Comparison of ENCODE assay signal across 24 cellular contexts in the genomic region with DNA sequence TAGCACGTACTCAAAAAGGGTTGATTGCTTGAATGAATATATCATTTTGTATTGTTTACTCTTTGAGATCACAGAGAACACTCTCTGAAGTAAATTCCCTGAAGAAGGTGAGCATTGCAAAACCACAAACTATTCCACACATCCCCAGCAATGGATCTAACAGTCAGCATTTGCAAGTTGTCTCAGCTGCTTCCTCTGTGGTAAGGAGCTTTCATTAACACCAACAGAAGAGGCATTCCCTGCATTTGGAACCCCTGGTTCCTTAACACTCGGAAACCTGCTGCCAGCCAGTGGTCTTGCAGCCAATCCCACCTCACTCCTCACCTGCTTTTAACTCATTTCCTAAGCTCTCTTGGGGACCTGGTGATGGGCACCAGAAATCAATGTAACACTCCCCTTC.
DNase-seq lines count a peak whose midpoint lies in the region; ATAC-seq, FAIRE-seq and TF ChIP-seq lines count a peak whose summit lies in the region.
"Had no signal": no experiment of that assay in that cellular context is flagged by ENCODE, and none has a peak within 500 bp of the region (broad histone marks: within the 10 kb centered on the region; RNA-seq: fewer than 3 reads in every experiment).

No MANE protein-coding gene starts in this region.

- no peaks in the 10 kb centered on the region for H4K20me1 ChIP-seq in IMR-90 (ENCODE audit: insufficient read depth, low read length)

- H2BK20ac ChIP-seq in IMR-90 (ENCODE audit: low read depth, low read length), result no peak overlapping the region

- H3K4me1 ChIP-seq in IMR-90 (ENCODE audit: control insufficient read depth, insufficient read depth, low read length), result peaks cover 6% of the 10 kb centered on the region
- H3K4me1 ChIP-seq: Caco-2 had no signal

- H2BK120ac ChIP-seq in IMR-90 (ENCODE audit: low read depth, low read length), result no peak overlapping the region

- no peak overlapping the region; the same call in 1 of the 2 replicates for H3K4me2 ChIP-seq in IMR-90 (ENCODE audit: low read depth, low read length)
- H3K4me2 ChIP-seq: SK-N-SH had no signal

- no peaks in the 10 kb centered on the region for H3K27me3 Mint-ChIP-seq in nephron (ENCODE audit: low read depth)

- no peaks in the 10 kb centered on the region for H3K79me1 ChIP-seq in IMR-90 (ENCODE audit: low read depth in 1 of 2, low read length in 2 of 2)

- H4K8ac ChIP-seq in IMR-90 (ENCODE audit: low read depth in 2 of 2, low read length in 2 of 2), result no peak overlapping the region

- dilution Hi-C loops in IMR-90 (cut with HindIII; ENCODE audit: low sequenced_read_pairs, unreplicated experiment), result no loop called here

- H3K4ac ChIP-seq in IMR-90 (ENCODE audit: low read depth, low read length), result no peak overlapping the region

- H3K56ac ChIP-seq in IMR-90 (ENCODE audit: extremely low read depth, insufficient read depth, low read length), result no peak overlapping the region

- no peak for TF ChIP-seq POLR2A in IMR-90 (IDR thresholded peaks at IDR 0.05; ENCODE audit: low read depth, low read length)

- H3K4me3 ChIP-seq in IMR-90 (ENCODE audit: insufficient read depth, low read depth, low read length) (no peak overlapping the region), bronchial epithelial cell (ENCODE audit: low read depth, low read length) (no peak overlapping the region)
- H3K4me3 ChIP-seq: esophagus muscularis mucosa had no signal

- no peaks in the 10 kb centered on the region for H3K36me3 Mint-ChIP-seq in nephron (ENCODE audit: low read depth)
- H3K36me3 Mint-ChIP-seq: activated CD8-positive, alpha-beta memory T cell treated with anti-CD3 and anti-CD28 coated beads, Interleukin-2, amount 10 ng/mL, durations not matched to agents 7 days and 5 days; natural killer cell had no signal

- H3K9me1 ChIP-seq in IMR-90 (ENCODE audit: insufficient read depth, low read length), result no peaks in the 10 kb centered on the region

- no peak for TF ChIP-seq RAD21 in IMR-90 (IDR thresholded peaks at IDR 0.05; ENCODE audit: low read length)

- no peak overlapping the region for H3K4me3 Mint-ChIP-seq in nephron
- H3K4me3 Mint-ChIP-seq: activated CD8-positive, alpha-beta memory T cell treated with anti-CD3 and anti-CD28 coated beads, Interleukin-2, amount 10 ng/mL, durations not matched to agents 7 days and 5 days; central memory CD8-positive, alpha-beta T cell; HFFc6; natural killer cell had no signal

- POLR2A ChIA-PET in IMR-90 (lab: Charles Lee; ENCODE audit: unreplicated experiment), result interaction anchor here (1.0 kb wide), 1 partner anchor 10 kb away, joined by 4 read pairs; no protein-coding TSS in a partner anchor

- no peak overlapping the region for H4K91ac ChIP-seq in IMR-90 (ENCODE audit: insufficient read depth, low read depth, low read length)

- H3K36me3 ChIP-seq in IMR-90 (ENCODE audit: control insufficient read depth, insufficient read depth, low read length) (no peaks in the 10 kb centered on the region), bronchial epithelial cell (ENCODE audit: control insufficient read depth, insufficient read depth, low read length) (no peaks in the 10 kb centered on the region)
- H3K36me3 ChIP-seq: esophagus muscularis mucosa had no signal

- no peak overlapping the region for H2BK5ac ChIP-seq in IMR-90 (ENCODE audit: low read depth, low read length, poor library complexity, severe bottlenecking)

- H2AK5ac ChIP-seq in IMR-90 (ENCODE audit: low read depth, low read length), result no peak overlapping the region

- DNase-seq in D721Med (ENCODE audit: insufficient read length, low spot score), result no peak
- no peak for DNase-seq in IMR-90
- DNase-seq in bronchial epithelial cell (ENCODE audit: low read depth), result peak; percentile 88
- DNase-seq in NK-92 treated with Interleukin-12 subunit alpha and Interleukin-12 subunit beta, amount 100 ng/mL, for 24 hours (lab: John Stamatoyannopoulos, UW), result no peak
- DNase-seq in NCI-H526 (lab: John Stamatoyannopoulos, UW), result no peak
- no peak for DNase-seq in MV-4-11 (lab: John Stamatoyannopoulos, UW)
- DNase-seq: activated CD4-positive, alpha-beta T cell treated with anti-CD3 and anti-CD28 coated beads for 4 hours; activated CD8-positive, alpha-beta memory T cell treated with anti-CD3 and anti-CD28 coated beads, Interleukin-2, amount 10 ng/mL, durations not matched to agents 7 days and 5 days; Caco-2; HFFc6; mammary epithelial cell; natural killer cell; NCI-H1694 treated with DMSO at 0.1 percent for 48 hours; NCI-H524 treated with DMSO at 0.1 percent for 48 hours; PC-3; SK-N-SH; small intestine; stimulated activated CD8-positive, alpha-beta memory T cell treated with anti-CD3 and anti-CD28 coated beads, Interleukin-4, amount 100 ng/mL, for 48 hours; substantia nigra had no signal

- H2BK15ac ChIP-seq in IMR-90 (ENCODE audit: low read depth, low read length), result no peak overlapping the region; the same call in 2 of the 3 replicates

- H3K27ac ChIP-seq in IMR-90 (ENCODE audit: insufficient read depth, low read length), result no peak overlapping the region
- H3K27ac ChIP-seq: esophagus muscularis mucosa had no signal

- intact Hi-C loops in IMR-90 (cut with micrococcal nuclease), result no loop called here

- TF ChIP-seq CTCF in D721Med (IDR thresholded peaks at IDR 0.05; ENCODE audit: insufficient read depth, missing control alignments) (no peak), IMR-90 (conservative IDR thresholded peaks at IDR 0.05; ENCODE audit: low read depth, low read length) (no peak), bronchial epithelial cell (IDR thresholded peaks at IDR 0.05; ENCODE audit: insufficient read depth, low read length, severe bottlenecking) (no peak), nephron (IDR thresholded peaks at IDR 0.05; ENCODE audit: unreplicated experiment in 3 of 3) (no peak)

- ATAC-seq in IMR-90 (ENCODE audit: low read depth) (no peak), GM18858 (IDR thresholded peaks at IDR 0.05; ENCODE audit: unreplicated experiment) (no peak)
- ATAC-seq: activated CD8-positive, alpha-beta memory T cell treated with anti-CD3 and anti-CD28 coated beads, Interleukin-2, amount 10 ng/mL, durations not matched to agents 7 days and 5 days; PC-3 had no signal

- no peak overlapping the region for H2AFZ ChIP-seq in IMR-90 (replicated peaks; ENCODE audit: low read length, poor library complexity)

- H3K23ac ChIP-seq in IMR-90 (ENCODE audit: low read depth, low read length), result no peak overlapping the region

- H4K5ac ChIP-seq in IMR-90 (ENCODE audit: low read depth, low read length), result no peak overlapping the region

- H2AK9ac ChIP-seq in IMR-90 (replicated peaks; ENCODE audit: low read depth, low read length, poor library complexity), result no peak overlapping the region

- in situ Hi-C loops in IMR-90 (cut with MboI; ENCODE audit: low sequenced_read_pairs), result no loop called here

- H3K27me3 ChIP-seq in IMR-90 (ENCODE audit: control insufficient read depth, insufficient read depth, low read length) (no peaks in the 10 kb centered on the region), bronchial epithelial cell (ENCODE audit: control insufficient read depth, insufficient read depth, low read length) (no peaks in the 10 kb centered on the region)
- H3K27me3 ChIP-seq: esophagus muscularis mucosa had no signal

- CTCF ChIA-PET in IMR-90 (lab: Yijun Ruan, JAX), result interaction anchor here (0.6 kb wide), 1 partner anchor 995 kb away, joined by 3 read pairs; no protein-coding TSS in a partner anchor

- H3K18ac ChIP-seq in IMR-90 (ENCODE audit: low read depth, low read length), result no peak overlapping the region

- WGBS in IMR-90 (ENCODE audit: extremely low coverage in 2 of 2, insufficient read length in 1 of 2), 2 experiments, result 90% methylated on average over 1 of the region's 2 CpGs; no CpG with 5 or more reads in 1 of the 2 experiments

- no peak overlapping the region for H3K9ac ChIP-seq in IMR-90 (ENCODE audit: low read depth, low read length)
- H3K9ac ChIP-seq: SK-N-SH had no signal

- H3K27ac Mint-ChIP-seq in nephron, result peak overlapping the region in 2 of 3 experiments; percentile 69 to 84
- H3K27ac Mint-ChIP-seq: activated CD8-positive, alpha-beta memory T cell treated with anti-CD3 and anti-CD28 coated beads, Interleukin-2, amount 10 ng/mL, durations not matched to agents 7 days and 5 days; activated T-helper 2 cell treated with anti-CD3 and anti-CD28 coated beads, Interferon-gamma antibody, Interleukin-2, Interleukin-4, amounts not matched to agents 10 μg/mL and 5 μg/mL and 100 μg/mL, durations not matched to agents 14 hours and 24 hours and 36 hours; HFFc6; natural killer cell had no signal

- FAIRE-seq in D721Med (lab: Jason Lieb, UNC) (peak; percentile 29), bronchial epithelial cell (lab: Jason Lieb, UNC) (no peak)
- FAIRE-seq: small intestine had no signal

- no TSS peak for BruUV-seq in IMR-90 (replicated peaks; lab: Mats Ljungman, UMichigan)

- no peaks in the 10 kb centered on the region for H3K9me3 ChIP-seq in IMR-90 (ENCODE audit: control insufficient read depth, insufficient read depth, low read length)
- H3K9me3 ChIP-seq: Caco-2, esophagus muscularis mucosa, SK-N-SH had no signal

- peaks cover 49% of the 10 kb centered on the region for H3K4me1 Mint-ChIP-seq in nephron
- H3K4me1 Mint-ChIP-seq: central memory CD8-positive, alpha-beta T cell; natural killer cell had no signal

- H3K14ac ChIP-seq in IMR-90 (replicated peaks; ENCODE audit: low read depth, low read length), result 0 out of 2 replicates have a peak overlapping the region, but pooled peaks have one; percentile 7

- no peaks in the 10 kb centered on the region for H3K9me3 Mint-ChIP-seq in nephron
- H3K9me3 Mint-ChIP-seq: activated T-helper 2 cell treated with anti-CD3 and anti-CD28 coated beads, Interferon-gamma antibody, Interleukin-2, Interleukin-4, amounts not matched to agents 10 μg/mL and 5 μg/mL and 100 μg/mL, durations not matched to agents 14 hours and 24 hours and 36 hours; central memory CD8-positive, alpha-beta T cell; HFFc6; natural killer cell had no signal

TF ChIP-seq in IMR-90, 13 proteins besides CTCF, POLR2A, EP300 and RAD21 (continues in another document):
- TF ChIP-seq, protein P1, sequence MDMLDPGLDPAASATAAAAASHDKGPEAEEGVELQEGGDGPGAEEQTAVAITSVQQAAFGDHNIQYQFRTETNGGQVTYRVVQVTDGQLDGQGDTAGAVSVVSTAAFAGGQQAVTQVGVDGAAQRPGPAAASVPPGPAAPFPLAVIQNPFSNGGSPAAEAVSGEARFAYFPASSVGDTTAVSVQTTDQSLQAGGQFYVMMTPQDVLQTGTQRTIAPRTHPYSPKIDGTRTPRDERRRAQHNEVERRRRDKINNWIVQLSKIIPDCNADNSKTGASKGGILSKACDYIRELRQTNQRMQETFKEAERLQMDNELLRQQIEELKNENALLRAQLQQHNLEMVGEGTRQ (IDR thresholded peaks at IDR 0.05; ENCODE audit: low read depth, low read length), result no peak
- TF ChIP-seq CEBPB (IDR thresholded peaks at IDR 0.05; ENCODE audit: low read depth, low read length) (no peak), CHD1 (IDR thresholded peaks at IDR 0.05; ENCODE audit: low read depth, low read length) (no peak), NFE2L2 (IDR thresholded peaks at IDR 0.05; ENCODE audit: low read depth, low read length) (no peak), SMC3 (IDR thresholded peaks at IDR 0.05; ENCODE audit: low read depth, low read length) (no peak), MAZ (IDR thresholded peaks at IDR 0.05; ENCODE audit: borderline replicate concordance, low read depth, low read length) (no peak), BHLHE40 (IDR thresholded peaks at IDR 0.05; ENCODE audit: low read depth, low read length) (no peak)
